ENCODE assay signal across 1 cellular context in genomic region chr7:87391020-87391701, GRCh38.
TF ChIP-seq lines count a peak whose summit lies in the region.

No MANE protein-coding gene starts in this region.

TF ChIP-seq in K562, 482 proteins besides CTCF, POLR2A, EP300 and RAD21 (continued from another document and continues in another):
- peak; percentile 24 for TF ChIP-seq PRDM10 (IDR thresholded peaks at IDR 0.05; ENCODE audit: partially characterized antibody)
- no peak for TF ChIP-seq ZNF511 (CRISPR knock-in tag; IDR thresholded peaks at IDR 0.05)
- TF ChIP-seq TGIF2 (CRISPR knock-in tag; IDR thresholded peaks at IDR 0.05), result no peak
- TF ChIP-seq KAT2B (IDR thresholded peaks at IDR 0.05; ENCODE audit: low read depth, low read length), result no peak
- TF ChIP-seq MTA3 (IDR thresholded peaks at IDR 0.05; ENCODE audit: borderline replicate concordance), result 0 out of 2 replicates have a peak, but pooled peaks have one; percentile 24
- no peak for TF ChIP-seq SP1 (CRISPR knock-in tag; IDR thresholded peaks at IDR 0.05)
- TF ChIP-seq, protein P1, sequence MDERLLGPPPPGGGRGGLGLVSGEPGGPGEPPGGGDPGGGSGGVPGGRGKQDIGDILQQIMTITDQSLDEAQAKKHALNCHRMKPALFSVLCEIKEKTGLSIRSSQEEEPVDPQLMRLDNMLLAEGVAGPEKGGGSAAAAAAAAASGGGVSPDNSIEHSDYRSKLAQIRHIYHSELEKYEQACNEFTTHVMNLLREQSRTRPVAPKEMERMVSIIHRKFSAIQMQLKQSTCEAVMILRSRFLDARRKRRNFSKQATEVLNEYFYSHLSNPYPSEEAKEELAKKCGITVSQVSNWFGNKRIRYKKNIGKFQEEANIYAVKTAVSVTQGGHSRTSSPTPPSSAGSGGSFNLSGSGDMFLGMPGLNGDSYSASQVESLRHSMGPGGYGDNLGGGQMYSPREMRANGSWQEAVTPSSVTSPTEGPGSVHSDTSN (CRISPR knock-in tag; IDR thresholded peaks at IDR 0.05; ENCODE audit: low read depth), result no peak
- TF ChIP-seq, protein P1 (tag; conservative IDR thresholded peaks at IDR 0.05; ENCODE audit: low read depth), result peak; percentile 64
- peak; percentile 21; the same call in 1 of the 2 replicates for TF ChIP-seq RBFOX2 (IDR thresholded peaks at IDR 0.05; ENCODE audit: low read depth, low read length)
- TF ChIP-seq NFE2L1 (tag; IDR thresholded peaks at IDR 0.05; ENCODE audit: borderline replicate concordance, low read depth), result no peak
- TF ChIP-seq, protein P2, sequence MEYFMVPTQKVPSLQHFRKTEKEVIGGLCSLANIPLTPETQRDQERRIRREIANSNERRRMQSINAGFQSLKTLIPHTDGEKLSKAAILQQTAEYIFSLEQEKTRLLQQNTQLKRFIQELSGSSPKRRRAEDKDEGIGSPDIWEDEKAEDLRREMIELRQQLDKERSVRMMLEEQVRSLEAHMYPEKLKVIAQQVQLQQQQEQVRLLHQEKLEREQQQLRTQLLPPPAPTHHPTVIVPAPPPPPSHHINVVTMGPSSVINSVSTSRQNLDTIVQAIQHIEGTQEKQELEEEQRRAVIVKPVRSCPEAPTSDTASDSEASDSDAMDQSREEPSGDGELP (CRISPR knock-in tag; IDR thresholded peaks at IDR 0.05; ENCODE audit: borderline replicate concordance), result no peak
- TF ChIP-seq BRD9 (IDR thresholded peaks at IDR 0.05; ENCODE audit: low read depth, partially characterized antibody), result peak; percentile 66
- no peak for TF ChIP-seq HES1 (IDR thresholded peaks at IDR 0.05; ENCODE audit: low read depth)
- TF ChIP-seq TAF1 (IDR thresholded peaks at IDR 0.05; ENCODE audit: control insufficient read depth, extremely low read depth, insufficient read depth, low read length, severe bottlenecking), result peak; percentile 17
- TF ChIP-seq MEF2D (tag; conservative IDR thresholded peaks at IDR 0.05; ENCODE audit: low read depth), result peak; percentile 62; the same call in 1 of the 2 replicates
- TF ChIP-seq, protein P3, sequence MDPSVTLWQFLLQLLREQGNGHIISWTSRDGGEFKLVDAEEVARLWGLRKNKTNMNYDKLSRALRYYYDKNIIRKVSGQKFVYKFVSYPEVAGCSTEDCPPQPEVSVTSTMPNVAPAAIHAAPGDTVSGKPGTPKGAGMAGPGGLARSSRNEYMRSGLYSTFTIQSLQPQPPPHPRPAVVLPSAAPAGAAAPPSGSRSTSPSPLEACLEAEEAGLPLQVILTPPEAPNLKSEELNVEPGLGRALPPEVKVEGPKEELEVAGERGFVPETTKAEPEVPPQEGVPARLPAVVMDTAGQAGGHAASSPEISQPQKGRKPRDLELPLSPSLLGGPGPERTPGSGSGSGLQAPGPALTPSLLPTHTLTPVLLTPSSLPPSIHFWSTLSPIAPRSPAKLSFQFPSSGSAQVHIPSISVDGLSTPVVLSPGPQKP (CRISPR knock-in tag; IDR thresholded peaks at IDR 0.05), result no peak
- no peak for TF ChIP-seq MECOM (CRISPR knock-in tag; IDR thresholded peaks at IDR 0.05)
- TF ChIP-seq ZNF24 (IDR thresholded peaks at IDR 0.05), result no peak
- no peak for TF ChIP-seq SRSF9 (IDR thresholded peaks at IDR 0.05; ENCODE audit: borderline replicate concordance, low read depth, low read length)
- no peak for TF ChIP-seq PHF20 (IDR thresholded peaks at IDR 0.05; ENCODE audit: partially characterized antibody)
- TF ChIP-seq, protein P4, sequence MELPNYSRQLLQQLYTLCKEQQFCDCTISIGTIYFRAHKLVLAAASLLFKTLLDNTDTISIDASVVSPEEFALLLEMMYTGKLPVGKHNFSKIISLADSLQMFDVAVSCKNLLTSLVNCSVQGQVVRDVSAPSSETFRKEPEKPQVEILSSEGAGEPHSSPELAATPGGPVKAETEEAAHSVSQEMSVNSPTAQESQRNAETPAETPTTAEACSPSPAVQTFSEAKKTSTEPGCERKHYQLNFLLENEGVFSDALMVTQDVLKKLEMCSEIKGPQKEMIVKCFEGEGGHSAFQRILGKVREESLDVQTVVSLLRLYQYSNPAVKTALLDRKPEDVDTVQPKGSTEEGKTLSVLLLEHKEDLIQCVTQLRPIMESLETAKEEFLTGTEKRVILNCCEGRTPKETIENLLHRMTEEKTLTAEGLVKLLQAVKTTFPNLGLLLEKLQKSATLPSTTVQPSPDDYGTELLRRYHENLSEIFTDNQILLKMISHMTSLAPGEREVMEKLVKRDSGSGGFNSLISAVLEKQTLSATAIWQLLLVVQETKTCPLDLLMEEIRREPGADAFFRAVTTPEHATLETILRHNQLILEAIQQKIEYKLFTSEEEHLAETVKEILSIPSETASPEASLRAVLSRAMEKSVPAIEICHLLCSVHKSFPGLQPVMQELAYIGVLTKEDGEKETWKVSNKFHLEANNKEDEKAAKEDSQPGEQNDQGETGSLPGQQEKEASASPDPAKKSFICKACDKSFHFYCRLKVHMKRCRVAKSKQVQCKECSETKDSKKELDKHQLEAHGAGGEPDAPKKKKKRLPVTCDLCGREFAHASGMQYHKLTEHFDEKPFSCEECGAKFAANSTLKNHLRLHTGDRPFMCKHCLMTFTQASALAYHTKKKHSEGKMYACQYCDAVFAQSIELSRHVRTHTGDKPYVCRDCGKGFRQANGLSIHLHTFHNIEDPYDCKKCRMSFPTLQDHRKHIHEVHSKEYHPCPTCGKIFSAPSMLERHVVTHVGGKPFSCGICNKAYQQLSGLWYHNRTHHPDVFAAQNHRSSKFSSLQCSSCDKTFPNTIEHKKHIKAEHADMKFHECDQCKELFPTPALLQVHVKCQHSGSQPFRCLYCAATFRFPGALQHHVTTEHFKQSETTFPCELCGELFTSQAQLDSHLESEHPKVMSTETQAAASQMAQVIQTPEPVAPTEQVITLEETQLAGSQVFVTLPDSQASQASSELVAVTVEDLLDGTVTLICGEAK (IDR thresholded peaks at IDR 0.05), result 0 out of 2 replicates have a peak, but pooled peaks have one; percentile 38
- TF ChIP-seq, protein P4 (CRISPR knock-in tag; IDR thresholded peaks at IDR 0.05), result no peak
- TF ChIP-seq, protein P5, sequence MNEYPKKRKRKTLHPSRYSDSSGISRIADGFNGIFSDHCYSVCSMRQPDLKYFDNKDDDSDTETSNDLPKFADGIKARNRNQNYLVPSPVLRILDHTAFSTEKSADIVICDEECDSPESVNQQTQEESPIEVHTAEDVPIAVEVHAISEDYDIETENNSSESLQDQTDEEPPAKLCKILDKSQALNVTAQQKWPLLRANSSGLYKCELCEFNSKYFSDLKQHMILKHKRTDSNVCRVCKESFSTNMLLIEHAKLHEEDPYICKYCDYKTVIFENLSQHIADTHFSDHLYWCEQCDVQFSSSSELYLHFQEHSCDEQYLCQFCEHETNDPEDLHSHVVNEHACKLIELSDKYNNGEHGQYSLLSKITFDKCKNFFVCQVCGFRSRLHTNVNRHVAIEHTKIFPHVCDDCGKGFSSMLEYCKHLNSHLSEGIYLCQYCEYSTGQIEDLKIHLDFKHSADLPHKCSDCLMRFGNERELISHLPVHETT (CRISPR knock-in tag; conservative IDR thresholded peaks at IDR 0.05 in 1 of 2, IDR thresholded peaks at IDR 0.05 in 1 of 2), result peak in 1 of 2 experiments; percentile 46; a peak in 1 of 4 replicates
- no peak for TF ChIP-seq FOXJ3 (CRISPR knock-in tag; IDR thresholded peaks at IDR 0.05)
- TF ChIP-seq KAT8 (IDR thresholded peaks at IDR 0.05; ENCODE audit: low read depth), result no peak
- TF ChIP-seq RFX7 (CRISPR knock-in tag; IDR thresholded peaks at IDR 0.05), result no peak
- TF ChIP-seq PHF8 (IDR thresholded peaks at IDR 0.05; ENCODE audit: borderline replicate concordance, low read length), result no peak
- TF ChIP-seq, protein P6, sequence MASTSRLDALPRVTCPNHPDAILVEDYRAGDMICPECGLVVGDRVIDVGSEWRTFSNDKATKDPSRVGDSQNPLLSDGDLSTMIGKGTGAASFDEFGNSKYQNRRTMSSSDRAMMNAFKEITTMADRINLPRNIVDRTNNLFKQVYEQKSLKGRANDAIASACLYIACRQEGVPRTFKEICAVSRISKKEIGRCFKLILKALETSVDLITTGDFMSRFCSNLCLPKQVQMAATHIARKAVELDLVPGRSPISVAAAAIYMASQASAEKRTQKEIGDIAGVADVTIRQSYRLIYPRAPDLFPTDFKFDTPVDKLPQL (IDR thresholded peaks at IDR 0.05; ENCODE audit: extremely low read depth, insufficient read length), result no peak
- no peak for TF ChIP-seq ZNF134 (CRISPR knock-in tag; conservative IDR thresholded peaks at IDR 0.05)
- TF ChIP-seq, protein P7, sequence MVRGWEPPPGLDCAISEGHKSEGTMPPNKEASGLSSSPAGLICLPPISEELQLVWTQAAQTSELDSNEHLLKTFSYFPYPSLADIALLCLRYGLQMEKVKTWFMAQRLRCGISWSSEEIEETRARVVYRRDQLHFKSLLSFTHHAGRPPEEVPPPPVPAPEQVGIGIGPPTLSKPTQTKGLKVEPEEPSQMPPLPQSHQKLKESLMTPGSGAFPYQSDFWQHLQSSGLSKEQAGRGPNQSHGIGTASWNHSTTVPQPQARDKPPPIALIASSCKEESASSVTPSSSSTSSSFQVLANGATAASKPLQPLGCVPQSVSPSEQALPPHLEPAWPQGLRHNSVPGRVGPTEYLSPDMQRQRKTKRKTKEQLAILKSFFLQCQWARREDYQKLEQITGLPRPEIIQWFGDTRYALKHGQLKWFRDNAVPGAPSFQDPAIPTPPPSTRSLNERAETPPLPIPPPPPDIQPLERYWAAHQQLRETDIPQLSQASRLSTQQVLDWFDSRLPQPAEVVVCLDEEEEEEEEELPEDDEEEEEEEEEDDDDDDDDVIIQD (CRISPR knock-in tag; IDR thresholded peaks at IDR 0.05), result no peak
- TF ChIP-seq TARDBP (IDR thresholded peaks at IDR 0.05), result no peak
- TF ChIP-seq POLR2G (IDR thresholded peaks at IDR 0.05; ENCODE audit: low read depth, low read length), result no peak
